15 cellular contexts compared by ENCODE assay signal in the genomic region with DNA sequence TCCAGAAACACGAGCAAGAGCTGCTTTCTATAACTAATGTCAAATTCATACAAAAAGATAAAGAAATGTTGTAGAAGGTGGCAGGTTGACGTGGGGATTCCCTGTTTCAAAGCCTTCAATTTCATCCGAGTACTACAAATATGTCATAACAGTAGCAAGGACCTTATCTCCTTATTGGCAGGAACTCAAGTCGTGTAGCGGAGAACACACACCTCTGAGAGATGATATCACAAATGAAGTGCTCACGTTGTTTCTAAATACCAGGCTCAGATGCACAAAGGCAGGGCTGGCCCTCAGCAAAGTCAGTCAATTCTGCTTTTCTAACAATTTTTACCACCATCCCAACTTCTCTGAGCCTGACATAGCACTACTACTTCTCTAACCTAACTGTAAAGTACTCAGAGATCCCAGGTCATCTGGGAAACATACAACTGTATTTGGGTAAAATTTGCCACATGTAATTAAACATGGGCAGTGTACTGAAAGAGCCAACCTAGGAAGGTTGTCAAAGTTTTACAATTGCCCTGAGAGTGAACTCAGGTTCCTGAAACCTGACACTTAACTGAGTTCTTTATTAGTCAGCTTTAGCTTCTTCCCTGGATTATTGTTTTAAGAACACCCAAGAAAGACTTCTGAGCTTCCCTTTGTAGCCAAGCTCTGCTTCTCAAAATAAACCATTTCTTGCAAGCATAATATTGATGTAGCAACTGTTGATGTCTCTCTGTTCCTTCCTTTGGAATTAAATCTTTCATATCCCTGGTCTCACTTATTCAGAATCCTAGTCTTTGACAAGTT.
DNase-seq lines count a peak whose midpoint lies in the region; ATAC-seq, FAIRE-seq and TF ChIP-seq lines count a peak whose summit lies in the region.
"Had no signal": no experiment of that assay in that cellular context is flagged by ENCODE, and none has a peak within 500 bp of the region (broad histone marks: within the 10 kb centered on the region; RNA-seq: fewer than 3 reads in every experiment).

No MANE protein-coding gene starts in this region.

- H2AFZ ChIP-seq in hepatocyte, result no peak overlapping the region

- peak overlapping the region; percentile 23 for H3K4me2 ChIP-seq in hepatocyte

- no peaks in the 10 kb centered on the region for H4K20me1 ChIP-seq in hepatocyte (ENCODE audit: insufficient read depth, poor library complexity, severe bottlenecking)

- H3K4me3 ChIP-seq in astrocyte of the spinal cord (ENCODE audit: low read depth, low read length) (no peak overlapping the region), hepatocyte (no peak overlapping the region), right lobe of liver (no peak overlapping the region)
- H3K4me3 ChIP-seq: lung, Peyer's patch had no signal

- in situ Hi-C loops in astrocyte of the spinal cord (cut with HindIII; ENCODE audit: low sequenced_read_pairs), result loop anchor here (10.0 kb wide), 1 partner anchor 46 kb away; no protein-coding TSS in a partner anchor

- H3K9me3 ChIP-seq in hepatocyte (ENCODE audit: low read depth), result no peaks in the 10 kb centered on the region
- no peaks in the 10 kb centered on the region for H3K9me3 ChIP-seq in right lobe of liver
- H3K9me3 ChIP-seq: Peyer's patch had no signal

- intact Hi-C loops in sciatic nerve (cut with DNase I), result no loop called here
- intact Hi-C loops in right lobe of liver (cut with DNase I), result no loop called here

- no peak for TF ChIP-seq POLR2A in right lobe of liver (IDR thresholded peaks at IDR 0.05)

- TF ChIP-seq CTCF in astrocyte of the spinal cord (IDR thresholded peaks at IDR 0.05; ENCODE audit: low read depth, low read length), result no peak
- no peak for TF ChIP-seq CTCF in hepatocyte (IDR thresholded peaks at IDR 0.05; ENCODE audit: poor library complexity)
- no peak for TF ChIP-seq CTCF in right lobe of liver (IDR thresholded peaks at IDR 0.05)

- FAIRE-seq in HTR-8/SVneo (lab: Jason Lieb, UNC), result no peak
- FAIRE-seq: colon had no signal

- no peaks in the 10 kb centered on the region for H3K79me2 ChIP-seq in hepatocyte

- peak; percentile 30 for ATAC-seq in sciatic nerve
- no peak for ATAC-seq in right lobe of liver
- no peak for ATAC-seq in HG03439 (IDR thresholded peaks at IDR 0.05; ENCODE audit: unreplicated experiment)
- ATAC-seq: CD8-positive, alpha-beta T cell had no signal

- H3K27ac ChIP-seq in hepatocyte, result peak overlapping the region; percentile 24
- no peak overlapping the region for H3K27ac ChIP-seq in right lobe of liver

- H3K4me1 ChIP-seq in hepatocyte (ENCODE audit: insufficient read depth), result peaks cover 44% of the 10 kb centered on the region
- H3K4me1 ChIP-seq in right lobe of liver, result no peaks in the 10 kb centered on the region

- no peaks in the 10 kb centered on the region for H3K9me2 ChIP-seq in hepatocyte (replicated peaks; ENCODE audit: insufficient read depth)

- H3K27me3 ChIP-seq in hepatocyte, result no peaks in the 10 kb centered on the region
- H3K27me3 ChIP-seq in right lobe of liver, result no peaks in the 10 kb centered on the region
- H3K27me3 ChIP-seq: Peyer's patch had no signal

- 55% methylated on average over 6 of the region's 6 CpGs for WGBS in hepatocyte (ENCODE audit: low lambda C conversion rate, missing lambda C conversion rate)
- WGBS in right lobe of liver (ENCODE audit: insufficient coverage, low coverage, low lambda C conversion rate, missing lambda C conversion rate), result 49% methylated on average over 6 of the region's 6 CpGs

- H3K36me3 ChIP-seq in hepatocyte (replicated peaks; ENCODE audit: insufficient read depth, low read depth) (no peaks in the 10 kb centered on the region), right lobe of liver (no peaks in the 10 kb centered on the region)
- H3K36me3 ChIP-seq: Peyer's patch had no signal

- DNase-seq in HTR-8/SVneo (ENCODE audit: insufficient read length, low spot score) (peak; percentile 15), astrocyte of the spinal cord (ENCODE audit: low read depth, low spot score) (peak; percentile 92), hepatocyte (ENCODE audit: low spot score) (peak; percentile 9), sciatic nerve (ENCODE audit: low spot score) (no peak), right lobe of liver (no peak), amygdala (lab: John Stamatoyannopoulos, UW) (no peak)
- DNase-seq: activated CD4-positive, alpha-beta T cell treated with anti-CD3 and anti-CD28 coated beads, Interleukin-2, amount 50 U/mL, for 48 hours; activated gamma-delta T cell; CD8-positive, alpha-beta T cell; glutamatergic neuron; NCI-H446; Peyer's patch had no signal

Comparison
In these comparisons a context has a peak if more than half of its experiments do, and no peak if none do; other contexts are left out.
1. DNase-seq: peak in HTR-8/SVneo (single experiment), astrocyte of the spinal cord (single experiment) and hepatocyte (single experiment); none in sciatic nerve (single experiment), right lobe of liver (0 of 3) and amygdala (0 of 56).